1 cellular context compared by ENCODE assay signal in the genomic region with DNA sequence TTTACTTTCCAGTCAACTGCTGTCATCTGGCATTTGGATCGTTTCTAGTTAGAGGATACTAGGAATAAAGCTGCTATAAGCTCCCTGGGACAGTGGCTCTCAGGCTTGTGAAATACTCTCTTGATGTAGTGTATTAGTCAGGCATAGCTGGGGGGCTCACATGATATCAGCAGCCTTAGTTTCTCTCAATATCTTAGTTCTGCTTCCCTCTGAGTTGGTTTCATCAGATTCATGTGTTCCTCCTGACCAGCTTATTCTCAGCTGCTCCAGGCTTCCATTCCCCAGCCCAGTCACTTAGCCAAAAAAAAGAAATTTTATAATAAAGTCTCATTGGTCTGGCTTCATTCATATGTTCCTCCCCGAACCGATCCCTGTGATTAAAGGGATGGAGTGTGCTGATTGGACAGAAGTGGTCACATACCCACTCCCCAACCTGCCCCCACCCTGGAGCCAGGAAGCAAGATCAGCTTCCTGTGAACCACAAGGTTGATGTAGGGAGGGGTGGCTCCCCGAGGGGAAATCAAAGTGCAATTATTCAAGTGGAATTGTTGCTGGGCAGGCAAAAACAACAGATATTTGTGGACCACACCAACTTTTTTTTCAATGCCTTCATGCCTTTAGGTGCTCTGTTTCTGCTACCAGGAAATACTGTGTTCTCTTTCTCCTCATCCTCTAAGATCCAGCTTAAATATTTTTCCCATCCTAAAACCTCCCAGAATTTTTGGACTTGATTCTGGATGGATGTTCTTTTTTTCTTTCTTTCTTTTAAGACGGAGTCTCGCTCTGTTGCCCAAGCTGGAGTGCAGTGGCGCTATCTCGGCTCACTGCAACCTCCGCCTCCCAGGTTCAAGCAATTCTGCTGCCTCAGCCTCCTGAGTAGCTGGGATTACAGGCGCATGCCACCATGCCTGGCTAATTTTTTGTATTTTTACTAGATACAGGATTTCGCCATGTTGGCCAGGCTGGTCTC.
TF ChIP-seq lines count a peak whose summit lies in the region.

No MANE protein-coding gene starts in this region.

TF ChIP-seq in HepG2, 621 proteins besides CTCF, POLR2A, EP300 and RAD21 (continues in another document):
- TF ChIP-seq ZNF678 (CRISPR knock-in tag; IDR thresholded peaks at IDR 0.05) = no peak
- TF ChIP-seq CCAR2 (optimal IDR thresholded peaks at IDR 0.05; ENCODE audit: low read depth, low read length) = peak; percentile 37
- peak; percentile 53; the same call in 1 of the 2 replicates for TF ChIP-seq ZNF501 (CRISPR knock-in tag; IDR thresholded peaks at IDR 0.05)
- TF ChIP-seq MYC (CRISPR knock-in tag; IDR thresholded peaks at IDR 0.05; ENCODE audit: borderline replicate concordance) = no peak
- no peak for TF ChIP-seq HNRNPH1 (optimal IDR thresholded peaks at IDR 0.05; ENCODE audit: low read depth, low read length)
- TF ChIP-seq CHD4 (IDR thresholded peaks at IDR 0.05; ENCODE audit: borderline replicate concordance, low read length) = peak; percentile 51; the same call in 1 of the 2 replicates
- 0 out of 2 replicates have a peak, but pooled peaks have one; percentile 14 for TF ChIP-seq RXRB (CRISPR knock-in tag; IDR thresholded peaks at IDR 0.05; ENCODE audit: borderline replicate concordance)
- TF ChIP-seq, protein P1, sequence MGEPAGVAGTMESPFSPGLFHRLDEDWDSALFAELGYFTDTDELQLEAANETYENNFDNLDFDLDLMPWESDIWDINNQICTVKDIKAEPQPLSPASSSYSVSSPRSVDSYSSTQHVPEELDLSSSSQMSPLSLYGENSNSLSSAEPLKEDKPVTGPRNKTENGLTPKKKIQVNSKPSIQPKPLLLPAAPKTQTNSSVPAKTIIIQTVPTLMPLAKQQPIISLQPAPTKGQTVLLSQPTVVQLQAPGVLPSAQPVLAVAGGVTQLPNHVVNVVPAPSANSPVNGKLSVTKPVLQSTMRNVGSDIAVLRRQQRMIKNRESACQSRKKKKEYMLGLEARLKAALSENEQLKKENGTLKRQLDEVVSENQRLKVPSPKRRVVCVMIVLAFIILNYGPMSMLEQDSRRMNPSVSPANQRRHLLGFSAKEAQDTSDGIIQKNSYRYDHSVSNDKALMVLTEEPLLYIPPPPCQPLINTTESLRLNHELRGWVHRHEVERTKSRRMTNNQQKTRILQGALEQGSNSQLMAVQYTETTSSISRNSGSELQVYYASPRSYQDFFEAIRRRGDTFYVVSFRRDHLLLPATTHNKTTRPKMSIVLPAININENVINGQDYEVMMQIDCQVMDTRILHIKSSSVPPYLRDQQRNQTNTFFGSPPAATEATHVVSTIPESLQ (CRISPR knock-in tag; conservative IDR thresholded peaks at IDR 0.05) = no peak
- TF ChIP-seq, protein P2, sequence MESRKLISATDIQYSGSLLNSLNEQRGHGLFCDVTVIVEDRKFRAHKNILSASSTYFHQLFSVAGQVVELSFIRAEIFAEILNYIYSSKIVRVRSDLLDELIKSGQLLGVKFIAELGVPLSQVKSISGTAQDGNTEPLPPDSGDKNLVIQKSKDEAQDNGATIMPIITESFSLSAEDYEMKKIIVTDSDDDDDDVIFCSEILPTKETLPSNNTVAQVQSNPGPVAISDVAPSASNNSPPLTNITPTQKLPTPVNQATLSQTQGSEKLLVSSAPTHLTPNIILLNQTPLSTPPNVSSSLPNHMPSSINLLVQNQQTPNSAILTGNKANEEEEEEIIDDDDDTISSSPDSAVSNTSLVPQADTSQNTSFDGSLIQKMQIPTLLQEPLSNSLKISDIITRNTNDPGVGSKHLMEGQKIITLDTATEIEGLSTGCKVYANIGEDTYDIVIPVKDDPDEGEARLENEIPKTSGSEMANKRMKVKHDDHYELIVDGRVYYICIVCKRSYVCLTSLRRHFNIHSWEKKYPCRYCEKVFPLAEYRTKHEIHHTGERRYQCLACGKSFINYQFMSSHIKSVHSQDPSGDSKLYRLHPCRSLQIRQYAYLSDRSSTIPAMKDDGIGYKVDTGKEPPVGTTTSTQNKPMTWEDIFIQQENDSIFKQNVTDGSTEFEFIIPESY (CRISPR knock-in tag; IDR thresholded peaks at IDR 0.05) = 0 out of 2 replicates have a peak, but pooled peaks have one; percentile 34
- TF ChIP-seq FOXP1 (IDR thresholded peaks at IDR 0.05) = no peak
- 0 out of 2 replicates have a peak, but pooled peaks have one; percentile 4 for TF ChIP-seq FOXP1 (CRISPR knock-in tag; IDR thresholded peaks at IDR 0.05)
- TF ChIP-seq NFYC (CRISPR knock-in tag; IDR thresholded peaks at IDR 0.05) = peak; percentile 62; the same call in 1 of the 2 replicates
- TF ChIP-seq RFXAP (CRISPR knock-in tag; IDR thresholded peaks at IDR 0.05; ENCODE audit: borderline replicate concordance) = 0 out of 2 replicates have a peak, but pooled peaks have one; percentile 21
- TF ChIP-seq FOSL2 (CRISPR knock-in tag; IDR thresholded peaks at IDR 0.05) = 0 out of 2 replicates have a peak, but pooled peaks have one; percentile 14
- TF ChIP-seq ZNF496 (CRISPR knock-in tag; IDR thresholded peaks at IDR 0.05; ENCODE audit: insufficient replicate concordance) = no peak
- no peak for TF ChIP-seq KDM3A (CRISPR knock-in tag; IDR thresholded peaks at IDR 0.05; ENCODE audit: low read depth)
- TF ChIP-seq ZNF703 (CRISPR knock-in tag; IDR thresholded peaks at IDR 0.05; ENCODE audit: borderline replicate concordance) = no peak
- TF ChIP-seq, protein P3, sequence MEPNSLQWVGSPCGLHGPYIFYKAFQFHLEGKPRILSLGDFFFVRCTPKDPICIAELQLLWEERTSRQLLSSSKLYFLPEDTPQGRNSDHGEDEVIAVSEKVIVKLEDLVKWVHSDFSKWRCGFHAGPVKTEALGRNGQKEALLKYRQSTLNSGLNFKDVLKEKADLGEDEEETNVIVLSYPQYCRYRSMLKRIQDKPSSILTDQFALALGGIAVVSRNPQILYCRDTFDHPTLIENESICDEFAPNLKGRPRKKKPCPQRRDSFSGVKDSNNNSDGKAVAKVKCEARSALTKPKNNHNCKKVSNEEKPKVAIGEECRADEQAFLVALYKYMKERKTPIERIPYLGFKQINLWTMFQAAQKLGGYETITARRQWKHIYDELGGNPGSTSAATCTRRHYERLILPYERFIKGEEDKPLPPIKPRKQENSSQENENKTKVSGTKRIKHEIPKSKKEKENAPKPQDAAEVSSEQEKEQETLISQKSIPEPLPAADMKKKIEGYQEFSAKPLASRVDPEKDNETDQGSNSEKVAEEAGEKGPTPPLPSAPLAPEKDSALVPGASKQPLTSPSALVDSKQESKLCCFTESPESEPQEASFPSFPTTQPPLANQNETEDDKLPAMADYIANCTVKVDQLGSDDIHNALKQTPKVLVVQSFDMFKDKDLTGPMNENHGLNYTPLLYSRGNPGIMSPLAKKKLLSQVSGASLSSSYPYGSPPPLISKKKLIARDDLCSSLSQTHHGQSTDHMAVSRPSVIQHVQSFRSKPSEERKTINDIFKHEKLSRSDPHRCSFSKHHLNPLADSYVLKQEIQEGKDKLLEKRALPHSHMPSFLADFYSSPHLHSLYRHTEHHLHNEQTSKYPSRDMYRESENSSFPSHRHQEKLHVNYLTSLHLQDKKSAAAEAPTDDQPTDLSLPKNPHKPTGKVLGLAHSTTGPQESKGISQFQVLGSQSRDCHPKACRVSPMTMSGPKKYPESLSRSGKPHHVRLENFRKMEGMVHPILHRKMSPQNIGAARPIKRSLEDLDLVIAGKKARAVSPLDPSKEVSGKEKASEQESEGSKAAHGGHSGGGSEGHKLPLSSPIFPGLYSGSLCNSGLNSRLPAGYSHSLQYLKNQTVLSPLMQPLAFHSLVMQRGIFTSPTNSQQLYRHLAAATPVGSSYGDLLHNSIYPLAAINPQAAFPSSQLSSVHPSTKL (CRISPR knock-in tag; IDR thresholded peaks at IDR 0.05) = peak; percentile 33; the same call in 1 of the 2 replicates
- no peak for TF ChIP-seq ZNF550 (CRISPR knock-in tag; IDR thresholded peaks at IDR 0.05; ENCODE audit: borderline replicate concordance)
- TF ChIP-seq SOX13 (IDR thresholded peaks at IDR 0.05) = no peak
- peak in 1 of 2 experiments; percentile 11; a peak in 1 of 4 replicates for TF ChIP-seq SOX13 (CRISPR knock-in tag; conservative IDR thresholded peaks at IDR 0.05 in 1 of 2, IDR thresholded peaks at IDR 0.05 in 1 of 2)
- TF ChIP-seq ETV6 (CRISPR knock-in tag; conservative IDR thresholded peaks at IDR 0.05) = no peak
- TF ChIP-seq MAFK (conservative IDR thresholded peaks at IDR 0.05 in 1 of 2, IDR thresholded peaks at IDR 0.05 in 1 of 2; ENCODE audit: low read length in 2 of 2) = peak; percentile 21 to 35
- no peak for TF ChIP-seq ZNF136 (CRISPR knock-in tag; IDR thresholded peaks at IDR 0.05; ENCODE audit: low read depth)
- no peak for TF ChIP-seq POLR2AphosphoS2 (IDR thresholded peaks at IDR 0.05; ENCODE audit: low read depth, low read length)
- TF ChIP-seq KDM6A (CRISPR knock-in tag; IDR thresholded peaks at IDR 0.05; ENCODE audit: low read depth) = no peak
- TF ChIP-seq ATF7 (IDR thresholded peaks at IDR 0.05) = no peak
- TF ChIP-seq ATF7 (CRISPR knock-in tag; IDR thresholded peaks at IDR 0.05) = no peak
- TF ChIP-seq, protein P4, sequence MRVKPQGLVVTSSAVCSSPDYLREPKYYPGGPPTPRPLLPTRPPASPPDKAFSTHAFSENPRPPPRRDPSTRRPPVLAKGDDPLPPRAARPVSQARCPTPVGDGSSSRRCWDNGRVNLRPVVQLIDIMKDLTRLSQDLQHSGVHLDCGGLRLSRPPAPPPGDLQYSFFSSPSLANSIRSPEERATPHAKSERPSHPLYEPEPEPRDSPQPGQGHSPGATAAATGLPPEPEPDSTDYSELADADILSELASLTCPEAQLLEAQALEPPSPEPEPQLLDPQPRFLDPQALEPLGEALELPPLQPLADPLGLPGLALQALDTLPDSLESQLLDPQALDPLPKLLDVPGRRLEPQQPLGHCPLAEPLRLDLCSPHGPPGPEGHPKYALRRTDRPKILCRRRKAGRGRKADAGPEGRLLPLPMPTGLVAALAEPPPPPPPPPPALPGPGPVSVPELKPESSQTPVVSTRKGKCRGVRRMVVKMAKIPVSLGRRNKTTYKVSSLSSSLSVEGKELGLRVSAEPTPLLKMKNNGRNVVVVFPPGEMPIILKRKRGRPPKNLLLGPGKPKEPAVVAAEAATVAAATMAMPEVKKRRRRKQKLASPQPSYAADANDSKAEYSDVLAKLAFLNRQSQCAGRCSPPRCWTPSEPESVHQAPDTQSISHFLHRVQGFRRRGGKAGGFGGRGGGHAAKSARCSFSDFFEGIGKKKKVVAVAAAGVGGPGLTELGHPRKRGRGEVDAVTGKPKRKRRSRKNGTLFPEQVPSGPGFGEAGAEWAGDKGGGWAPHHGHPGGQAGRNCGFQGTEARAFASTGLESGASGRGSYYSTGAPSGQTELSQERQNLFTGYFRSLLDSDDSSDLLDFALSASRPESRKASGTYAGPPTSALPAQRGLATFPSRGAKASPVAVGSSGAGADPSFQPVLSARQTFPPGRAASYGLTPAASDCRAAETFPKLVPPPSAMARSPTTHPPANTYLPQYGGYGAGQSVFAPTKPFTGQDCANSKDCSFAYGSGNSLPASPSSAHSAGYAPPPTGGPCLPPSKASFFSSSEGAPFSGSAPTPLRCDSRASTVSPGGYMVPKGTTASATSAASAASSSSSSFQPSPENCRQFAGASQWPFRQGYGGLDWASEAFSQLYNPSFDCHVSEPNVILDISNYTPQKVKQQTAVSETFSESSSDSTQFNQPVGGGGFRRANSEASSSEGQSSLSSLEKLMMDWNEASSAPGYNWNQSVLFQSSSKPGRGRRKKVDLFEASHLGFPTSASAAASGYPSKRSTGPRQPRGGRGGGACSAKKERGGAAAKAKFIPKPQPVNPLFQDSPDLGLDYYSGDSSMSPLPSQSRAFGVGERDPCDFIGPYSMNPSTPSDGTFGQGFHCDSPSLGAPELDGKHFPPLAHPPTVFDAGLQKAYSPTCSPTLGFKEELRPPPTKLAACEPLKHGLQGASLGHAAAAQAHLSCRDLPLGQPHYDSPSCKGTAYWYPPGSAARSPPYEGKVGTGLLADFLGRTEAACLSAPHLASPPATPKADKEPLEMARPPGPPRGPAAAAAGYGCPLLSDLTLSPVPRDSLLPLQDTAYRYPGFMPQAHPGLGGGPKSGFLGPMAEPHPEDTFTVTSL (CRISPR knock-in tag; IDR thresholded peaks at IDR 0.05; ENCODE audit: borderline replicate concordance) = 0 out of 2 replicates have a peak, but pooled peaks have one; percentile 15
- no peak for TF ChIP-seq SRY (CRISPR knock-in tag; IDR thresholded peaks at IDR 0.05)
- TF ChIP-seq, protein P5, sequence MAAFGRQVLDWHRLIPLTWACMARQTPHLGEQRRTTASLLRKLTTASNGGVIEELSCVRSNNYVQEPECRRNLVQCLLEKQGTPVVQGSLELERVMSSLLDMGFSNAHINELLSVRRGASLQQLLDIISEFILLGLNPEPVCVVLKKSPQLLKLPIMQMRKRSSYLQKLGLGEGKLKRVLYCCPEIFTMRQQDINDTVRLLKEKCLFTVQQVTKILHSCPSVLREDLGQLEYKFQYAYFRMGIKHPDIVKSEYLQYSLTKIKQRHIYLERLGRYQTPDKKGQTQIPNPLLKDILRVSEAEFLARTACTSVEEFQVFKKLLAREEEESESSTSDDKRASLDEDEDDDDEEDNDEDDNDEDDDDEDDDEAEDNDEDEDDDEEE (CRISPR knock-in tag; IDR thresholded peaks at IDR 0.05) = peak; percentile 64; the same call in 1 of the 2 replicates
- no peak for TF ChIP-seq FOXA1 (IDR thresholded peaks at IDR 0.05)
- no peak for TF ChIP-seq FOXA1 (CRISPR knock-in tag; IDR thresholded peaks at IDR 0.05)
- TF ChIP-seq, protein P6, sequence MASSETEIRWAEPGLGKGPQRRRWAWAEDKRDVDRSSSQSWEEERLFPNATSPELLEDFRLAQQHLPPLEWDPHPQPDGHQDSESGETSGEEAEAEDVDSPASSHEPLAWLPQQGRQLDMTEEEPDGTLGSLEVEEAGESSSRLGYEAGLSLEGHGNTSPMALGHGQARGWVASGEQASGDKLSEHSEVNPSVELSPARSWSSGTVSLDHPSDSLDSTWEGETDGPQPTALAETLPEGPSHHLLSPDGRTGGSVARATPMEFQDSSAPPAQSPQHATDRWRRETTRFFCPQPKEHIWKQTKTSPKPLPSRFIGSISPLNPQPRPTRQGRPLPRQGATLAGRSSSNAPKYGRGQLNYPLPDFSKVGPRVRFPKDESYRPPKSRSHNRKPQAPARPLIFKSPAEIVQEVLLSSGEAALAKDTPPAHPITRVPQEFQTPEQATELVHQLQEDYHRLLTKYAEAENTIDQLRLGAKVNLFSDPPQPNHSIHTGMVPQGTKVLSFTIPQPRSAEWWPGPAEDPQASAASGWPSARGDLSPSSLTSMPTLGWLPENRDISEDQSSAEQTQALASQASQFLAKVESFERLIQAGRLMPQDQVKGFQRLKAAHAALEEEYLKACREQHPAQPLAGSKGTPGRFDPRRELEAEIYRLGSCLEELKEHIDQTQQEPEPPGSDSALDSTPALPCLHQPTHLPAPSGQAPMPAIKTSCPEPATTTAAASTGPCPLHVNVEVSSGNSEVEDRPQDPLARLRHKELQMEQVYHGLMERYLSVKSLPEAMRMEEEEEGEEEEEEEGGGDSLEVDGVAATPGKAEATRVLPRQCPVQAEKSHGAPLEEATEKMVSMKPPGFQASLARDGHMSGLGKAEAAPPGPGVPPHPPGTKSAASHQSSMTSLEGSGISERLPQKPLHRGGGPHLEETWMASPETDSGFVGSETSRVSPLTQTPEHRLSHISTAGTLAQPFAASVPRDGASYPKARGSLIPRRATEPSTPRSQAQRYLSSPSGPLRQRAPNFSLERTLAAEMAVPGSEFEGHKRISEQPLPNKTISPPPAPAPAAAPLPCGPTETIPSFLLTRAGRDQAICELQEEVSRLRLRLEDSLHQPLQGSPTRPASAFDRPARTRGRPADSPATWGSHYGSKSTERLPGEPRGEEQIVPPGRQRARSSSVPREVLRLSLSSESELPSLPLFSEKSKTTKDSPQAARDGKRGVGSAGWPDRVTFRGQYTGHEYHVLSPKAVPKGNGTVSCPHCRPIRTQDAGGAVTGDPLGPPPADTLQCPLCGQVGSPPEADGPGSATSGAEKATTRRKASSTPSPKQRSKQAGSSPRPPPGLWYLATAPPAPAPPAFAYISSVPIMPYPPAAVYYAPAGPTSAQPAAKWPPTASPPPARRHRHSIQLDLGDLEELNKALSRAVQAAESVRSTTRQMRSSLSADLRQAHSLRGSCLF (CRISPR knock-in tag; IDR thresholded peaks at IDR 0.05; ENCODE audit: borderline replicate concordance) = no peak
